In genomic region chr3:156674046-156674910, GRCh38 we compare ENCODE assay signal across 8 cellular contexts. TPM values are rescaled to one million over a fixed set of nuclear protein-coding genes. Genes with fewer than 3 reads are reported as not detected.
A peak's percentile ranks its signal among the peaks of the same experiment; 100 is the strongest.
DNase-seq lines count a peak whose midpoint lies in the region; ATAC-seq and TF ChIP-seq lines count a peak whose summit lies in the region.

Gene TIPARP, plus strand, starts transcription at chr3:156674590. Its CDS starts 3,108 bp downstream, at chr3:156677698.

- peak; percentile 95 for DNase-seq in DMS79 (lab: John Stamatoyannopoulos, UW)
- DNase-seq in KG1 (lab: John Stamatoyannopoulos, UW): peak; percentile 97
- peak; percentile 99 for DNase-seq in activated T-cell treated with anti-CD3 and anti-CD28 coated beads, Interleukin-2, amount 50 U/mL, for 4 hours
- DNase-seq in stimulated activated CD8-positive, alpha-beta memory T cell treated with anti-CD3 and anti-CD28 coated beads, Interleukin-7, amount 100 ng/mL, for 24 hours (ENCODE audit: low read depth): peak; percentile 98

- H3K4me1 Mint-ChIP-seq in activated T-cell treated with anti-CD3 and anti-CD28 coated beads, Interleukin-2, amount 50 U/mL, for 4 hours (ENCODE audit: low read depth): peaks cover 32% of the 10 kb centered on the region

- no peaks in the 10 kb centered on the region for H3K27me3 Mint-ChIP-seq in activated T-cell treated with anti-CD3 and anti-CD28 coated beads, Interleukin-2, amount 50 U/mL, for 4 hours (ENCODE audit: low read depth)

- no peaks in the 10 kb centered on the region for H3K9me3 ChIP-seq in esophagus (ENCODE audit: control insufficient read depth in 2 of 2, insufficient read depth in 1 of 2, low read depth in 1 of 2, low read length in 1 of 2)
- H3K9me3 ChIP-seq in muscle layer of colon (ENCODE audit: low read length): no peaks in the 10 kb centered on the region

- peak within 1 kb of the TSS; percentile 95 to 96 for H3K27ac ChIP-seq in esophagus (ENCODE audit: low read depth in 2 of 2, low read length in 1 of 2)
- H3K27ac ChIP-seq in muscle layer of colon (ENCODE audit: low read depth, low read length): peak within 1 kb of the TSS; percentile 96

- no peaks in the 10 kb centered on the region for H3K9me3 Mint-ChIP-seq in activated T-cell treated with anti-CD3 and anti-CD28 coated beads, Interleukin-2, amount 50 U/mL, for 4 hours

- peaks cover 12% of the 10 kb centered on the region for H3K36me3 Mint-ChIP-seq in activated T-cell treated with anti-CD3 and anti-CD28 coated beads, Interleukin-2, amount 50 U/mL, for 4 hours (ENCODE audit: insufficient read depth)

- H3K9ac ChIP-seq in muscle layer of colon (ENCODE audit: low read length): peak within 1 kb of the TSS; percentile 86

- H3K36me3 ChIP-seq in esophagus (ENCODE audit: control insufficient read depth in 2 of 2, insufficient read depth in 2 of 2, low read length in 1 of 2) (peaks cover 4 to 7% of the 10 kb centered on the region in 2 donors), muscle layer of colon (ENCODE audit: insufficient read depth, low read length) (peaks cover 8% of the 10 kb centered on the region)

- peak; percentile 86 for ATAC-seq in GM21723 (IDR thresholded peaks at IDR 0.05; ENCODE audit: unreplicated experiment)
- peak; percentile 82 to 85 for ATAC-seq in activated T-cell treated with anti-CD3 and anti-CD28 coated beads, Interleukin-2, amount 50 U/mL, for 4 hours

- no peaks in the 10 kb centered on the region for H3K4me1 ChIP-seq in esophagus (ENCODE audit: control insufficient read depth in 2 of 2, insufficient read depth in 2 of 2, low read length in 1 of 2)
- peaks cover 22% of the 10 kb centered on the region for H3K4me1 ChIP-seq in muscle layer of colon (ENCODE audit: insufficient read depth, low read length)

- H3K4me3 Mint-ChIP-seq in activated T-cell treated with anti-CD3 and anti-CD28 coated beads, Interleukin-2, amount 50 U/mL, for 4 hours: peak within 1 kb of the TSS; percentile 96

- H3K4me3 ChIP-seq in esophagus (ENCODE audit: low read depth in 1 of 2, low read length in 2 of 2) (peak within 1 kb of the TSS; percentile 68 to 96), muscle layer of colon (ENCODE audit: low read depth in 1 of 2, low read length in 2 of 2) (peak within 1 kb of the TSS; percentile 77 to 92)

- 0% methylated on average over 93 to 105 of the region's 105 CpGs for WGBS in esophagus, 2 donors

- H3K27me3 ChIP-seq in esophagus (ENCODE audit: control insufficient read depth in 1 of 2, insufficient read depth in 2 of 2, low read length in 2 of 2) (no peaks in the 10 kb centered on the region), muscle layer of colon (ENCODE audit: control insufficient read depth in 1 of 2, insufficient read depth in 2 of 2, low read length in 2 of 2) (no peaks in the 10 kb centered on the region)

TF ChIP-seq in PFSK-1, 5 proteins besides CTCF, POLR2A, EP300 and RAD21:
- TF ChIP-seq FOXP2 (optimal IDR thresholded peaks at IDR 0.05; ENCODE audit: borderline replicate concordance, extremely low read depth, extremely low read length, insufficient read depth) (peak; percentile 49), POLR2AphosphoS5 (IDR thresholded peaks at IDR 0.05; ENCODE audit: low read depth, low read length) (peak; percentile 82), REST (IDR thresholded peaks at IDR 0.05; ENCODE audit: insufficient read depth in 1 of 2, low read depth in 2 of 2, low read length in 2 of 2) (peak in 1 of 2 experiments; percentile 42; a peak in 1 of 4 replicates), TAF1 (IDR thresholded peaks at IDR 0.05; ENCODE audit: borderline replicate concordance, insufficient read depth, low read length) (peak; percentile 91), SIN3A (IDR thresholded peaks at IDR 0.05; ENCODE audit: borderline replicate concordance, insufficient read depth, low read length) (no peak)

RNA-seq across cellular contexts. Expression of gene TIPARP, which starts in this region (rescaled TPM):
- 2.0 TPM for polyA plus RNA-seq in PFSK-1 (2012; ENCODE audit: insufficient read length, low read depth)
- total RNA-seq in activated T-cell treated with anti-CD3 and anti-CD28 coated beads, Interleukin-2, amount 50 U/mL, for 4 hours: 10 to 100 TPM; 18.2 to 21.7 (median 20.4) TPM
- polyA plus RNA-seq in esophagus: 10 to 100 TPM; 22.6 to 33.8 TPM

Comparison
In these comparisons a context has a peak if more than half of its experiments do, and no peak if none do; other contexts are left out.
1. Peak in every context shown above with its lines: DNase-seq, ATAC-seq, H3K4me3 ChIP-seq and H3K27ac ChIP-seq.